11 cellular contexts compared by ENCODE assay signal in genomic region chr11:95922099-95922498, GRCh38. TPM values are rescaled to one million over a fixed set of nuclear protein-coding genes. Genes with fewer than 3 reads are reported as not detected.
DNase-seq lines count a peak whose midpoint lies in the region; ATAC-seq, FAIRE-seq and TF ChIP-seq lines count a peak whose summit lies in the region.
"Had no signal": no experiment of that assay in that cellular context is flagged by ENCODE, and none has a peak within 500 bp of the region (broad histone marks: within the 10 kb centered on the region; RNA-seq: fewer than 3 reads in every experiment).

No MANE protein-coding gene starts in this region.

- H3K9ac ChIP-seq in HepG2 (ENCODE audit: insufficient read depth, low read depth, low read length) (peak overlapping the region; percentile 27; the same call in 1 of the 2 replicates), iPS-15b (ENCODE audit: low read depth, low read length) (peak overlapping the region; percentile 18)

- no peaks in the 10 kb centered on the region for H4K20me1 ChIP-seq in HepG2 (ENCODE audit: insufficient read depth, low read length)

- no TSS peak for BruUV-seq in HepG2 (replicated peaks; lab: Mats Ljungman, UMichigan)

- POLR2A ChIA-PET in HepG2 (lab: Yijun Ruan, JAX), result interaction anchor here (1.0 kb wide), 1 partner anchor 467 kb away, joined by 3 read pairs; the partner anchor contains the start of genes CCDC82 and JRKL
- POLR2A ChIA-PET in activated CD4-positive, alpha-beta memory T cell treated with anti-CD3 and anti-CD28 coated beads for 36 hours (lab: Charles Lee), result no interaction called here

- H3K9me3 ChIP-seq in HepG2 (ENCODE audit: low read length), result no peaks in the 10 kb centered on the region
- H3K9me3 ChIP-seq in right lobe of liver, result no peaks in the 10 kb centered on the region
- no peaks in the 10 kb centered on the region for H3K9me3 ChIP-seq in iPS-15b (ENCODE audit: control insufficient read depth, insufficient read depth, low read length)
- no peaks in the 10 kb centered on the region for H3K9me3 ChIP-seq in vagina
- no peaks in the 10 kb centered on the region for H3K9me3 ChIP-seq in thyroid gland

- TF ChIP-seq CTCF in HepG2 (CRISPR knock-in tag; IDR thresholded peaks at IDR 0.05) (no peak), right lobe of liver (IDR thresholded peaks at IDR 0.05) (no peak), vagina (IDR thresholded peaks at IDR 0.05) (no peak), thyroid gland (IDR thresholded peaks at IDR 0.05) (no peak)

- WGBS in HepG2 (ENCODE audit: low lambda C conversion rate), result 18% methylated on average over 2 of the region's 2 CpGs
- WGBS in right lobe of liver (ENCODE audit: insufficient coverage, low coverage, low lambda C conversion rate, missing lambda C conversion rate), result 37% methylated on average over 2 of the region's 2 CpGs
- WGBS in thyroid gland, 2 donors, result 60 to 64% methylated on average over 2 of the region's 2 CpGs

- peak overlapping the region; percentile 71 for H3K4me2 ChIP-seq in HepG2 (ENCODE audit: low read depth, low read length)

- ATAC-seq in HepG2 (no peak), right lobe of liver (no peak)

- TF ChIP-seq POLR2A in HepG2 (IDR thresholded peaks at IDR 0.05; ENCODE audit: insufficient read depth in 1 of 2, low read depth in 2 of 2, low read length in 2 of 2) (no peak), right lobe of liver (IDR thresholded peaks at IDR 0.05) (no peak), vagina (IDR thresholded peaks at IDR 0.05) (no peak), thyroid gland (IDR thresholded peaks at IDR 0.05) (no peak)

- H3K27ac ChIP-seq in HepG2 (ENCODE audit: extremely low read length, insufficient read depth, low read length) (no peak overlapping the region), right lobe of liver (no peak overlapping the region), vagina (peak overlapping the region; percentile 94), thyroid gland (no peak overlapping the region)

- H3K27me3 ChIP-seq in HepG2 (ENCODE audit: control insufficient read depth in 1 of 2, insufficient read depth in 2 of 2, low read length in 2 of 2) (no peaks in the 10 kb centered on the region; a peak in 1 of 5 replicates), right lobe of liver (no peaks in the 10 kb centered on the region), iPS-15b (ENCODE audit: control insufficient read depth, insufficient read depth, low read length) (no peaks in the 10 kb centered on the region), vagina (no peaks in the 10 kb centered on the region), thyroid gland (no peaks in the 10 kb centered on the region)

- in situ Hi-C loops in HepG2 (cut with HindIII; ENCODE audit: extremely low pct_ligation_motif_present, low pct_unique_long_range_greater_than_20kb), result no loop called here

- no peak overlapping the region for H3K27ac Mint-ChIP-seq in activated CD4-positive, alpha-beta memory T cell treated with anti-CD3 and anti-CD28 coated beads for 36 hours

- TF ChIP-seq RAD21 in HepG2 (CRISPR knock-in tag; IDR thresholded peaks at IDR 0.05), result no peak

- H3K4me3 Mint-ChIP-seq in activated CD4-positive, alpha-beta memory T cell treated with anti-CD3 and anti-CD28 coated beads for 36 hours, result peak overlapping the region; percentile 4

- CTCF ChIA-PET in HepG2 (lab: Yijun Ruan, JAX; ENCODE audit: low intra/inter-chr PET ratio, low total read pairs), result no interaction called here
- CTCF ChIA-PET in activated CD4-positive, alpha-beta memory T cell treated with anti-CD3 and anti-CD28 coated beads for 36 hours (lab: Charles Lee), result interaction anchor here (1.3 to 1.4 kb wide), 2 partner anchors 86 to 504 kb away, joined by 3 to 6 read pairs; no protein-coding TSS in a partner anchor

- DNase-seq in HepG2 (ENCODE audit: low spot score) (no peak), right lobe of liver (no peak), vagina (ENCODE audit: extremely low spot score in 2 of 2) (no peak), thyroid gland (no peak), NCI-H1436 treated with DMSO at 0.1 percent for 48 hours (lab: John Stamatoyannopoulos, UW) (no peak), DMS114 treated with DMSO at 0.1 percent for 48 hours (lab: John Stamatoyannopoulos, UW; ENCODE audit: unreplicated experiment) (no peak)
- DNase-seq in activated CD4-positive, alpha-beta memory T cell treated with anti-CD3 and anti-CD28 coated beads for 36 hours, result no peak
- DNase-seq: DMS153; KG1; stimulated activated CD4-positive, alpha-beta T cell treated with anti-CD3 and anti-CD28 coated beads, Interleukin-2, amount 100 ng/mL, for 48 hours had no signal

- H3K9me3 Mint-ChIP-seq in activated CD4-positive, alpha-beta memory T cell treated with anti-CD3 and anti-CD28 coated beads for 36 hours, result no peaks in the 10 kb centered on the region

- H3K4me1 ChIP-seq in HepG2 (ENCODE audit: insufficient read depth, low read length), result peaks cover 48% of the 10 kb centered on the region
- H3K4me1 ChIP-seq in right lobe of liver, result peaks cover 0 to 7% (median 2%) of the 10 kb centered on the region in 4 donors
- peaks cover 9% of the 10 kb centered on the region for H3K4me1 ChIP-seq in iPS-15b (ENCODE audit: control insufficient read depth, insufficient read depth, low read length)
- H3K4me1 ChIP-seq in vagina, result peaks cover 39% of the 10 kb centered on the region
- H3K4me1 ChIP-seq in thyroid gland, result peaks cover 10 to 20% of the 10 kb centered on the region in 2 donors

- peaks cover 3% of the 10 kb centered on the region for H3K36me3 Mint-ChIP-seq in activated CD4-positive, alpha-beta memory T cell treated with anti-CD3 and anti-CD28 coated beads for 36 hours

- TF ChIP-seq EP300 in HepG2 (IDR thresholded peaks at IDR 0.05; ENCODE audit: low read depth in 2 of 2, low read length in 2 of 2) (no peak), HepG2 (CRISPR knock-in tag; IDR thresholded peaks at IDR 0.05; ENCODE audit: borderline replicate concordance) (no peak)

- H2AFZ ChIP-seq in HepG2 (ENCODE audit: low read length), result no peak overlapping the region

- intact Hi-C loops in HepG2 (cut with micrococcal nuclease; ENCODE audit: unreplicated experiment) (loop anchor here (10.0 kb wide), 1 partner anchor 93 kb away; no protein-coding TSS in a partner anchor), right lobe of liver (cut with DNase I) (no loop called here), vagina (cut with DNase I) (no loop called here), thyroid gland (cut with DNase I) (no loop called here)
- intact Hi-C loops in activated CD4-positive, alpha-beta memory T cell treated with anti-CD3 and anti-CD28 coated beads for 36 hours (cut with micrococcal nuclease), result loop anchor here (5.0 to 10.0 kb wide), 5 partner anchors 90 to 643 kb away; partner anchors contain the start of gene CEP57

- peak overlapping the region in 2 of 3 experiments; percentile 21 to 93; a peak in 4 of 6 replicates for H3K4me3 ChIP-seq in HepG2 (replicated peaks in 1 of 3; ENCODE audit: insufficient read depth in 1 of 3, low read depth in 2 of 3, low read length in 3 of 3)
- no peak overlapping the region for H3K4me3 ChIP-seq in right lobe of liver
- H3K4me3 ChIP-seq in iPS-15b (ENCODE audit: low read depth, low read length), result no peak overlapping the region
- peak overlapping the region in 1 of 2 donors; percentile 94 for H3K4me3 ChIP-seq in vagina
- no peak overlapping the region for H3K4me3 ChIP-seq in thyroid gland (replicated peaks in 1 of 3)

- FAIRE-seq in HepG2 (lab: Jason Lieb, UNC), result no peak

- H3K36me3 ChIP-seq in HepG2 (replicated peaks in 1 of 2; ENCODE audit: control insufficient read depth in 1 of 2, insufficient read depth in 2 of 2, low read length in 2 of 2) (no peaks in the 10 kb centered on the region), right lobe of liver (no peaks in the 10 kb centered on the region), iPS-15b (ENCODE audit: control insufficient read depth, insufficient read depth, low read length) (no peaks in the 10 kb centered on the region), vagina (no peaks in the 10 kb centered on the region), thyroid gland (no peaks in the 10 kb centered on the region)

- peaks cover 30% of the 10 kb centered on the region for H3K4me1 Mint-ChIP-seq in activated CD4-positive, alpha-beta memory T cell treated with anti-CD3 and anti-CD28 coated beads for 36 hours (ENCODE audit: low read depth)

- peaks cover 62% of the 10 kb centered on the region for H3K79me2 ChIP-seq in HepG2 (ENCODE audit: insufficient read depth, low read length)

- H3K27me3 Mint-ChIP-seq in activated CD4-positive, alpha-beta memory T cell treated with anti-CD3 and anti-CD28 coated beads for 36 hours, result no peaks in the 10 kb centered on the region

RNA-seq across cellular contexts. Expression of gene MTMR2, which starts 1.8 kb away (rescaled TPM):
- total RNA-seq in HepG2 (2016; rRNA removed; fragmentation: Illumina TruSeq; extraction: Trizol) (22.3 and 38.2 TPM in 2 replicates), right lobe of liver (1 to 10 TPM; 1.7 to 8.7 (median 3.9) TPM), vagina (18.2 TPM), thyroid gland (10 to 100 TPM; 24.1 to 27.5 (median 27.0) TPM)
- 11.5 and 12.8 TPM in 2 replicates for total RNA-seq in HepG2 (2016; cell fraction: cytosol; rRNA removed; fragmentation: Illumina TruSeq; extraction: Trizol; ENCODE audit: low read depth)
- total RNA-seq in HepG2 (2016; cell fraction: insoluble cytoplasmic fraction; rRNA removed; fragmentation: Illumina TruSeq; extraction: Trizol), result 23.1 and 36.8 TPM in 2 replicates
- 43.4 and 48.2 TPM in 2 replicates for total RNA-seq in HepG2 (2016; cell fraction: membrane; rRNA removed; fragmentation: Illumina TruSeq; extraction: Trizol)
- 17.8 and 19.2 TPM in 2 replicates for total RNA-seq in HepG2 (2016; cell fraction: nucleus; rRNA removed; fragmentation: Illumina TruSeq; extraction: Trizol)
- 9.7 and 12.7 TPM in 2 replicates for polyA plus RNA-seq in HepG2 (2011; rRNA removed)
- 9.2 and 10.0 TPM in 2 replicates for polyA plus RNA-seq in HepG2 (2011; cell fraction: cytosol; rRNA removed)
- polyA plus RNA-seq in HepG2 (2011; cell fraction: nucleus; rRNA removed), result 6.8 and 9.7 TPM in 2 replicates
- 15.2 and 23.6 TPM in 2 replicates for polyA plus RNA-seq in HepG2 (2012)
- 16.6 and 18.5 TPM in 2 replicates for polyA plus RNA-seq in HepG2 (2016; cell fraction: cytosol; fragmentation: Illumina TruSeq; extraction: Trizol; ENCODE audit: low read depth)
- 38.0 and 39.3 TPM in 2 replicates for polyA plus RNA-seq in HepG2 (2016; cell fraction: insoluble cytoplasmic fraction; fragmentation: Illumina TruSeq; extraction: Trizol; ENCODE audit: low read depth)
- 38.8 and 41.8 TPM in 2 replicates for polyA plus RNA-seq in HepG2 (2016; cell fraction: membrane; fragmentation: Illumina TruSeq; extraction: Trizol; ENCODE audit: low read depth)
- 16.0 and 18.3 TPM in 2 replicates for polyA plus RNA-seq in HepG2 (2016; cell fraction: nucleus; fragmentation: Illumina TruSeq; extraction: Trizol; ENCODE audit: insufficient read depth, low read depth)
- polyA minus RNA-seq in HepG2 (2011; rRNA and poly(A)+ RNA removed; ENCODE audit: low replicate concordance), result 20.1 and 30.8 TPM in 2 replicates
- polyA minus RNA-seq in HepG2 (2011; cell fraction: cytosol; rRNA and poly(A)+ RNA removed), result 25.3 and 30.0 TPM in 2 replicates
- polyA minus RNA-seq in HepG2 (2011; cell fraction: nucleus; rRNA and poly(A)+ RNA removed), result 40.2 and 50.2 TPM in 2 replicates
- 10 to 100 TPM; 36.9 to 37.8 TPM for total RNA-seq in activated CD4-positive, alpha-beta memory T cell treated with anti-CD3 and anti-CD28 coated beads for 36 hours

Comparison
In these comparisons a context has a peak if more than half of its experiments do, and no peak if none do; other contexts are left out.
1. H3K4me3 ChIP-seq: peak in HepG2 (2 of 3); none in right lobe of liver (0 of 3), iPS-15b (single experiment) and thyroid gland (0 of 3).
2. intact Hi-C loops: an anchor here in HepG2 (10.0 kb wide) and activated CD4-positive, alpha-beta memory T cell treated with anti-CD3 and anti-CD28 coated beads for 36 hours (5.0 to 10.0 kb wide); none called in right lobe of liver, vagina and thyroid gland.